ENCODE assay signal across 31 cellular contexts in the genomic region with DNA sequence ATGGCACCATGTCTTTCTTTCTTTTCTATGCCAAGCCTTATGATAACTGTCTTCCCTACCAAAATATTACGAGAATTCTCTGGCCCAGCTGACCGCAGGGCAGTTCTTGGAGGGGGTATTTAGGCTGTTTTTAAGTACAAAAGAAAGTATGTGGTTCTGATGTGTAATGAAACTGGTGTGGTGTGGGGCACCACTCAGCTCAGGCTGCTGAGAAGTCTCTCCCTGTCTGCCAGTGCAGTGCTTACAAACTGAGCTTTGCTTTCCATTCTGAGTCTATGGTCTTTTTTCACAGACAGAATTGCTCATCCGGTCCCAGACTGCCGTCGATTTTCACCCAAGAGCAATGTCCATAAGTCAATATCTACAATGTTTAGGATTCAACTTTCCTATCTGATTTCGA.
"Had no signal": no experiment of that assay in that cellular context is flagged by ENCODE, and none has a peak within 500 bp of the region (broad histone marks: within the 10 kb centered on the region; RNA-seq: fewer than 3 reads in every experiment).

No MANE protein-coding gene starts in this region.

- DNase-seq: Kasumi-1, MG63, MV-4-11, NCI-H1092, NCI-H1105, NCI-H1417 treated with DMSO at 0.1 percent for 48 hours, NCI-H1436 treated with DMSO at 0.1 percent for 48 hours, NCI-H1694 treated with DMSO at 0.1 percent for 48 hours, NCI-H187 treated with DMSO at 0.1 percent for 48 hours, NCI-H2029, NCI-H2081, NCI-H2171 treated with DMSO at 0.1 percent for 48 hours, NCI-H2227 treated with DMSO at 0.1 percent for 48 hours, NCI-H345, NCI-H446 treated with DMSO at 0.1 percent for 48 hours, NCI-H510A, NCI-H524, NCI-H526, NCI-H69, NCI-H748 treated with DMSO at 0.1 percent for 48 hours, NCI-H82, PC-9, SHP77, SIG-M5, SJCRH30, T-cell had no signal

- H3K4me2 ChIP-seq: PC-9 had no signal

- H3K36me3 ChIP-seq: MG63, SJCRH30 had no signal

- H3K27me3 ChIP-seq: MG63, SJCRH30 had no signal

- H3K4me3 ChIP-seq: MG63, PC-9, SJCRH30, SK-N-MC had no signal

- H3K4me1 ChIP-seq: SJCRH30 had no signal

- ATAC-seq: Panc1, Right ventricle myocardium inferior, SK-N-SH treated with all-trans-retinoic acid at 6 μM for 48 hours, T-cell had no signal

- H3K9me3 ChIP-seq: MG63, SJCRH30 had no signal

- H3K27ac ChIP-seq: PC-9, RWPE1, SJCRH30, SK-N-MC had no signal

- H2AFZ ChIP-seq: PC-9 had no signal
